Comparison of ENCODE assay signal across 11 cellular contexts in the genomic region with DNA sequence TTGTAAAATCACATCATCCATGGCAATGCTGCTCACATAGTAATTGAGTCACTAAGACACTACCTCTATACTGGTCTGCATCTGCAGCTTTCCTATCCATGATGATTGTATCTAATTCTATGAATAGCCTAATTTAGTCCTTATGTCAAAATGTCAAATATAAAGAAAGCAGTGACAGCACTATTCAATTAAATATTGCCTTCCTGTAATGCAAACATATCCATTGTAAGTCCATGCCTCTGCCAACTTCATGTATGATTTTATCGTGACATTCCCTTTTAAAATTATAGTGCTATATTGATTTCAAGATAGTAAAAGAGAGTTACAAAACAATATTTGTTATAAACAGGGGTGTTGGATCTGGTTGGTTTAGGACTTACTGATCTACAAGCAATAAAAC. TPM values are rescaled to one million over a fixed set of nuclear protein-coding genes. Genes with fewer than 3 reads are reported as not detected.
"Had no signal": no experiment of that assay in that cellular context is flagged by ENCODE, and none has a peak within 500 bp of the region (broad histone marks: within the 10 kb centered on the region; RNA-seq: fewer than 3 reads in every experiment).

No MANE protein-coding gene starts in this region.

- ATAC-seq: GM23338, HCT116 had no signal

- H3K4me3 ChIP-seq: GM23248, GM23338, HAP-1 had no signal

- H3K4me2 ChIP-seq: GM23338 had no signal

- H3K36me3 ChIP-seq: HAP-1 had no signal

- H2AFZ ChIP-seq: GM23248, GM23338 had no signal

- H3K27ac ChIP-seq: GM23248 had no signal

- DNase-seq: GM23248, GOT3, H7, H9, HCEC 1CT, HFFc6 had no signal

- H3K9ac ChIP-seq: GM23248 had no signal

- H3K9me3 ChIP-seq: HAP-1 had no signal

RNA-seq across cellular contexts. Expression of a gene that starts 25.8 kb away (rescaled TPM):
- total RNA-seq: GM23248, GM23338, H1, H4, H7, H9, HFFc6 had no signal
- polyA plus RNA-seq: GM23248, GM23338, H1 had no signal
